In genomic region chr6:5439749-5440148, GRCh38 we compare ENCODE assay signal across 1 cellular context.
TF ChIP-seq lines count a peak whose summit lies in the region.

No MANE protein-coding gene starts in this region.

TF ChIP-seq in HepG2, 621 proteins besides CTCF, POLR2A, EP300 and RAD21 (continued from another document):
- no peak for TF ChIP-seq ATF7-NPFF (CRISPR knock-in tag; IDR thresholded peaks at IDR 0.05; ENCODE audit: low read depth)
- TF ChIP-seq ZBTB20 (CRISPR knock-in tag; IDR thresholded peaks at IDR 0.05; ENCODE audit: borderline replicate concordance, low read depth) = no peak
- no peak for TF ChIP-seq PRPF4 (IDR thresholded peaks at IDR 0.05; ENCODE audit: low read depth, low read length, poor library complexity, severe bottlenecking)
- no peak for TF ChIP-seq CC2D1A (CRISPR knock-in tag; IDR thresholded peaks at IDR 0.05)
- TF ChIP-seq ZBTB7A (CRISPR knock-in tag; IDR thresholded peaks at IDR 0.05) = no peak
- TF ChIP-seq SP5 (CRISPR knock-in tag; IDR thresholded peaks at IDR 0.05; ENCODE audit: borderline replicate concordance, low read depth) = no peak
- 0 out of 2 replicates have a peak, but pooled peaks have one; percentile 27 for TF ChIP-seq ELF3 (CRISPR knock-in tag; IDR thresholded peaks at IDR 0.05)
- TF ChIP-seq NFE2L2 (IDR thresholded peaks at IDR 0.05; ENCODE audit: low read length) = no peak
- no peak for TF ChIP-seq ZNF607 (CRISPR knock-in tag; IDR thresholded peaks at IDR 0.05; ENCODE audit: borderline replicate concordance)
- TF ChIP-seq ARID5B (CRISPR knock-in tag; IDR thresholded peaks at IDR 0.05) = peak; percentile 40; the same call in 1 of the 2 replicates
- no peak for TF ChIP-seq ONECUT2 (CRISPR knock-in tag; IDR thresholded peaks at IDR 0.05)
- no peak for TF ChIP-seq ZNF619 (CRISPR knock-in tag; IDR thresholded peaks at IDR 0.05)
- no peak for TF ChIP-seq ZNF589 (CRISPR knock-in tag; conservative IDR thresholded peaks at IDR 0.05)
- TF ChIP-seq ZSCAN21 (CRISPR knock-in tag; IDR thresholded peaks at IDR 0.05; ENCODE audit: borderline replicate concordance) = no peak
